8 cellular contexts compared by ENCODE assay signal in the genomic region with DNA sequence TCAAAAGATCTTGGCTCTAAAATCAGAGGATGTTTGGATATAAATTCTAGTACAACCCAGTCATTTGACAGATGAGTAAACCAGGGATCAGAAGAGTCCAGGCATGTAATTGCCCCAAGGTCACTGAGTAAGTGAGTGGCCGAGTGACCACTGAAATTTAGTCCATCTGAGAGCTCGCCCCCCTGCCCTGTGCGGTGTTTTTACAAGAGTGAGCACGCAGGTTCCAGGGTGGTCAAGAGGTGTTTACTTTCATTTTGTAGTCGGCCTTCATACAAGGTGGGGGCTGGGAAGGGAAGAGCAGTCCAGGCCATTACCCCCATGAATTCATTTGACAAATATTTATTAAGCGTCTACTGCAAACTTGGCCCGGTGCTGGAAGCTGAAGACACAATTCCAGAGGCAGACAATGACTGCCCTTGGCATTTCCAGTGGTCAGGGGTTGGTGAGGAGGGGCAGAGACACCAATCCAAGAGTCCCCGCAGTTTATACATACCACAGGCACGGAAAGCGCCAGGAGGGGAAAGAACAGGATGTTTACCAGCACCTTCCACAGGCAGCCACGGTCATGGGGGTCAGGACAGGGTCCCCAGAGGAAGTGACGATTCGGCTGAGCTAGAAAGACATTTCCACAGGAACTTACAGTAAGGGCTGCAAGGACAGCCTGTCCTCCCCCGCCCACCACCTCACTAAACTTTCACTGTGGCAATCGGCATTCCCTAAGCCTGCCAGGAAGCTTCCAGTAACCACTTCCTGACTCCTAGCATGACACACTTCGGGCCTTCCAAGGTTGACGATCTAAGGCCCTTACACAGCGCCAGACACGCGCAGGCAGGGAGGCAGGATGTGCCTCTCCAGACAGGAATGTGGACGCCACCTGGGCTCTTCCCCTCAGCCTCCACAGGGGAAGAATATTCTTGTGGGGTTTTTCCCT. TPM values are rescaled to one million over a fixed set of nuclear protein-coding genes. Genes with fewer than 3 reads are reported as not detected.
DNase-seq lines count a peak whose midpoint lies in the region; ATAC-seq, FAIRE-seq and TF ChIP-seq lines count a peak whose summit lies in the region.

No MANE protein-coding gene starts in this region.

- in situ Hi-C loops in K562 (cut with MboI), result no loop called here

- DNase-seq in AG04450 (ENCODE audit: low read depth, low spot score), result peak; percentile 93
- peak; percentile 89 for DNase-seq in HTR-8/SVneo (ENCODE audit: insufficient read length, low spot score)
- DNase-seq in K562 (ENCODE audit: extremely low read depth in 1 of 4, low spot score in 3 of 4), result no peak
- peak; percentile 98 for DNase-seq in kidney epithelial cell (ENCODE audit: low read depth)
- peak; percentile 37 for DNase-seq in stimulated activated naive CD8-positive, alpha-beta T cell treated with anti-CD3 and anti-CD28 coated beads, Interleukin-15, Interleukin-2, amounts not matched to agents 100 U/mL and 50 U/mL, for 24 hours
- no peak for DNase-seq in frontal cortex (ENCODE audit: low spot score in 2 of 2)
- no peak for DNase-seq in activated CD4-positive, alpha-beta T cell treated with anti-CD3 and anti-CD28 coated beads, Interleukin-2, amount 50 U/mL, for 4 hours
- DNase-seq in NCI-H1417 (lab: John Stamatoyannopoulos, UW), result no peak

- H3K4me2 ChIP-seq in K562 (ENCODE audit: insufficient read depth, low read length), result no peak overlapping the region; the same call in 1 of the 2 replicates

- no peak for TF ChIP-seq EP300 in K562 (IDR thresholded peaks at IDR 0.05; ENCODE audit: low read length)

- H3K27ac ChIP-seq in AG04450 (ENCODE audit: low read depth, low read length) (peak overlapping the region; percentile 99), K562 (ENCODE audit: extremely low read depth, low read depth, low read length) (no peak overlapping the region; the same call in 2 of the 3 replicates)

- intact Hi-C loops in K562 (cut with micrococcal nuclease), result no loop called here

- 0 out of 4 replicates have a peak overlapping the region, but pooled peaks of 1 of the 2 experiments have one; percentile 69 for H3K9ac ChIP-seq in K562 (ENCODE audit: insufficient read depth in 1 of 2, low read depth in 2 of 2, low read length in 2 of 2)

- POLR2A ChIA-PET in AG04450 (lab: Yijun Ruan, JAX) (interaction anchor here (0.6 to 8.7 kb wide), 7 partner anchors 11 to 156 kb away, joined by 3 to 201 read pairs (median 5); a partner anchor contains a TSS), K562 (lab: Yijun Ruan, JAX) (interaction anchor here (1.5 kb wide), 1 partner anchor 15 kb away, joined by 3 read pairs; no protein-coding TSS in a partner anchor)

- H3K9me3 ChIP-seq in AG04450 (ENCODE audit: control insufficient read depth, insufficient read depth, low read length), result no peaks in the 10 kb centered on the region; the same call in 1 of the 2 replicates
- no peaks in the 10 kb centered on the region for H3K9me3 ChIP-seq in K562 (replicated peaks; ENCODE audit: control insufficient read depth, insufficient read depth, low read depth, low read length)

- no peak for TF ChIP-seq POLR2A in K562 (conservative IDR thresholded peaks at IDR 0.05)

- H2AFZ ChIP-seq in K562 (ENCODE audit: low read depth, low read length), result peak overlapping the region; percentile 73

- H3K27me3 ChIP-seq in AG04450 (ENCODE audit: control insufficient read depth, insufficient read depth, low read length), result no peaks in the 10 kb centered on the region
- H3K27me3 ChIP-seq in K562 (ENCODE audit: control insufficient read depth in 2 of 2, insufficient read depth in 2 of 2, low read length in 2 of 2), result 0 out of 5 replicates have a peak, but pooled peaks cover 0 to 2% of the 10 kb centered on the region in 2 experiments
- H3K27me3 ChIP-seq in kidney epithelial cell (ENCODE audit: control insufficient read depth, insufficient read depth, low read length), result no peaks in the 10 kb centered on the region

- no peak for ATAC-seq in K562
- ATAC-seq in stimulated activated naive CD8-positive, alpha-beta T cell treated with anti-CD3 and anti-CD28 coated beads, Interleukin-15, Interleukin-2, amounts not matched to agents 100 U/mL and 50 U/mL, for 24 hours, result no peak

- CTCF ChIA-PET in AG04450 (lab: Charles Lee) (interaction anchor here (0.9 to 4.0 kb wide), 3 partner anchors 31 to 95 kb away, joined by 3 to 37 read pairs (median 3); no protein-coding TSS in a partner anchor), K562 (lab: Yijun Ruan, JAX; ENCODE audit: low intra/inter-chr PET ratio) (no interaction called here)

- no peaks in the 10 kb centered on the region for H3K9me1 ChIP-seq in K562 (ENCODE audit: control insufficient read depth, insufficient read depth, low read length)

- no peaks in the 10 kb centered on the region for H3K79me2 ChIP-seq in K562 (ENCODE audit: control insufficient read depth, insufficient read depth, low read length)

- TF ChIP-seq CTCF in AG04450 (IDR thresholded peaks at IDR 0.05; ENCODE audit: low read depth, low read length) (no peak), K562 (IDR thresholded peaks at IDR 0.05 in 2 of 3, conservative IDR thresholded peaks at IDR 0.05 in 1 of 3; ENCODE audit: insufficient read depth in 2 of 3, low read depth in 1 of 3, low read length in 3 of 3) (no peak), kidney epithelial cell (IDR thresholded peaks at IDR 0.05; ENCODE audit: insufficient read depth, low read length, poor library complexity, severe bottlenecking) (no peak)

- peak; percentile 33 for FAIRE-seq in HTR-8/SVneo (lab: Jason Lieb, UNC)
- FAIRE-seq in K562 (lab: Jason Lieb, UNC), result no peak
- no peak for FAIRE-seq in frontal cortex (lab: Jason Lieb, UNC)

- WGBS in K562 (ENCODE audit: insufficient coverage, low coverage, missing lambda C conversion rate), result 74% methylated on average over 21 of the region's 21 CpGs

- BruUV-seq in K562 (replicated peaks; lab: Mats Ljungman, UMichigan), result no TSS peak

- H3K36me3 ChIP-seq in K562 (ENCODE audit: control insufficient read depth, insufficient read depth, low read length) (no peaks in the 10 kb centered on the region), kidney epithelial cell (ENCODE audit: control insufficient read depth, insufficient read depth, low read length) (no peaks in the 10 kb centered on the region)

- no peaks in the 10 kb centered on the region for H4K20me1 ChIP-seq in K562 (replicated peaks; ENCODE audit: control insufficient read depth, insufficient read depth, low read length)

- peak overlapping the region; percentile 48 for H3K4me3 ChIP-seq in AG04450 (ENCODE audit: low read depth, low read length)
- H3K4me3 ChIP-seq in K562, result no peak overlapping the region
- no peak overlapping the region for H3K4me3 ChIP-seq in kidney epithelial cell (ENCODE audit: low read depth, low read length)

- H3K4me1 ChIP-seq in K562 (replicated peaks in 1 of 2; ENCODE audit: control insufficient read depth in 2 of 2, insufficient read depth in 2 of 2, low read length in 2 of 2), result peaks cover 27 to 29% of the 10 kb centered on the region in 2 experiments

- TF ChIP-seq RAD21 in K562 (CRISPR knock-in tag; conservative IDR thresholded peaks at IDR 0.05 in 1 of 2, IDR thresholded peaks at IDR 0.05 in 1 of 2), result no peak

RNA-seq across cellular contexts. Expression of a gene that starts 1.4 kb away (rescaled TPM):
- polyA plus RNA-seq in AG04450 (2011; rRNA removed) (82.6 and 146 TPM in 2 replicates), K562 (2011; rRNA removed) (7.0 and 30.7 TPM in 2 replicates), K562 (2014; fragmentation: Illumina TruSeq; extraction: Trizol) (3.6 and 5.9 TPM in 2 replicates), K562 (2014; fragmentation: Nextera tagmentation; extraction: Ambion mirVana) (10 to 100 TPM; 13.3 to 16.9 TPM), K562 (2014; rRNA removed) (10.0 and 12.0 TPM in 2 replicates)
- 63.5 and 64.1 TPM in 2 replicates for polyA minus RNA-seq in AG04450 (2011; rRNA and poly(A)+ RNA removed)
- total RNA-seq in K562 (2011; cell fraction: chromatin; rRNA removed; ENCODE audit: low replicate concordance), result 2.9 and 6.0 TPM in 2 replicates
- 4.5 and 5.5 TPM in 2 replicates for total RNA-seq in K562 (2011; cell fraction: nucleolus; rRNA removed)
- 10.5 and 11.7 TPM in 2 replicates for total RNA-seq in K562 (2011; cell fraction: nucleoplasm; rRNA removed)
- total RNA-seq in K562 (2014; rRNA removed) (7.3 and 11.7 TPM in 2 replicates), K562 (2014; rRNA removed; fragmentation: Illumina TruSeq; extraction: Trizol) (1.9 and 2.0 TPM in 2 replicates), K562 (2015; rRNA removed; fragmentation: Illumina TruSeq; extraction: Trizol) (4.7 and 8.5 TPM in 2 replicates), K562 (2021) (11.9 and 14.4 TPM in 2 replicates), kidney epithelial cell (139 and 338 TPM in 2 replicates), frontal cortex (1.6 TPM)
- 23.6 and 39.9 TPM in 2 replicates for polyA plus RNA-seq in K562 (2011; cell fraction: cytosol; rRNA removed)
- 12.3 and 26.2 TPM in 2 replicates for polyA plus RNA-seq in K562 (2011; cell fraction: nucleus; rRNA removed)
- polyA plus RNA-seq in K562 (2012), result 35.6 and 55.2 TPM in 2 replicates
- 2.3 and 3.7 TPM in 2 replicates for polyA minus RNA-seq in K562 (2011; rRNA and poly(A)+ RNA removed)
- 25.7 and 72.6 TPM in 2 replicates for polyA minus RNA-seq in K562 (2011; cell fraction: cytosol; rRNA and poly(A)+ RNA removed)
- polyA minus RNA-seq in K562 (2011; cell fraction: nucleus; rRNA and poly(A)+ RNA removed), result 3.9 and 11.7 TPM in 2 replicates

RNA-seq across cellular contexts. Expression of a gene that starts 17.6 kb away (rescaled TPM):
- polyA plus RNA-seq in AG04450 (2011; rRNA removed) (not detected in 2 replicates), K562 (2011; rRNA removed) (not detected in 2 replicates), K562 (2014; fragmentation: Illumina TruSeq; extraction: Trizol) (not detected in 2 replicates), K562 (2014; fragmentation: Nextera tagmentation; extraction: Ambion mirVana) (not detected), K562 (2014; rRNA removed) (not detected in 2 replicates)
- polyA minus RNA-seq in AG04450 (2011; rRNA and poly(A)+ RNA removed), result not detected in 2 replicates
- total RNA-seq in K562 (2011; cell fraction: chromatin; rRNA removed; ENCODE audit: low replicate concordance), result not detected in 2 replicates
- total RNA-seq in K562 (2011; cell fraction: nucleolus; rRNA removed), result not detected in 2 replicates
- total RNA-seq in K562 (2011; cell fraction: nucleoplasm; rRNA removed), result not detected in 2 replicates
- total RNA-seq in K562 (2014; rRNA removed) (not detected in 2 replicates), K562 (2014; rRNA removed; fragmentation: Illumina TruSeq; extraction: Trizol) (not detected in 2 replicates), K562 (2015; rRNA removed; fragmentation: Illumina TruSeq; extraction: Trizol) (not detected in 2 replicates), K562 (2021) (not detected in 2 replicates), kidney epithelial cell (not detected in 2 replicates), frontal cortex (7.3 TPM)
- not detected in 2 replicates for polyA plus RNA-seq in K562 (2011; cell fraction: cytosol; rRNA removed)
- not detected in 2 replicates for polyA plus RNA-seq in K562 (2011; cell fraction: nucleus; rRNA removed)
- polyA plus RNA-seq in K562 (2012), result not detected in 2 replicates
- polyA minus RNA-seq in K562 (2011; rRNA and poly(A)+ RNA removed), result not detected in 2 replicates
- not detected in 2 replicates for polyA minus RNA-seq in K562 (2011; cell fraction: cytosol; rRNA and poly(A)+ RNA removed)
- not detected in 2 replicates for polyA minus RNA-seq in K562 (2011; cell fraction: nucleus; rRNA and poly(A)+ RNA removed)

RNA-seq across cellular contexts. Expression of a gene that starts 18.6 kb away (rescaled TPM):
- 153 and 250 TPM in 2 replicates for polyA plus RNA-seq in AG04450 (2011; rRNA removed)
- polyA minus RNA-seq in AG04450 (2011; rRNA and poly(A)+ RNA removed), result 51.3 and 58.4 TPM in 2 replicates
- not detected in 2 replicates for total RNA-seq in K562 (2011; cell fraction: chromatin; rRNA removed; ENCODE audit: low replicate concordance)
- not detected in 2 replicates for total RNA-seq in K562 (2011; cell fraction: nucleolus; rRNA removed)
- not detected in 2 replicates for total RNA-seq in K562 (2011; cell fraction: nucleoplasm; rRNA removed)
- total RNA-seq in K562 (2014; rRNA removed), result 0.29 and 0.45 TPM in 2 replicates
- total RNA-seq in K562 (2014; rRNA removed; fragmentation: Illumina TruSeq; extraction: Trizol), result not detected in 2 replicates
- 0.29 and 0.38 TPM in 2 replicates for total RNA-seq in K562 (2015; rRNA removed; fragmentation: Illumina TruSeq; extraction: Trizol)
- total RNA-seq in K562 (2021), result 0.47 and 0.74 TPM in 2 replicates
- polyA plus RNA-seq in K562 (2011; rRNA removed), result 0.45 and 2.3 TPM in 2 replicates
- polyA plus RNA-seq in K562 (2011; cell fraction: cytosol; rRNA removed), result 2.4 and 7.3 TPM in 2 replicates
- polyA plus RNA-seq in K562 (2011; cell fraction: nucleus; rRNA removed), result 0.91 and 1.2 TPM in 2 replicates
- polyA plus RNA-seq in K562 (2012), result 0.51 and 1.2 TPM in 2 replicates
- not detected in 2 replicates for polyA plus RNA-seq in K562 (2014; fragmentation: Illumina TruSeq; extraction: Trizol)
- polyA plus RNA-seq in K562 (2014; fragmentation: Nextera tagmentation; extraction: Ambion mirVana), result under 1 TPM in 1 of 2 experiments, not detected in 1; 0.52 TPM
- 0.81 TPM in 1 of 2 replicates, not detected in the other for polyA plus RNA-seq in K562 (2014; rRNA removed)
- 0.48 TPM in 1 of 2 replicates, not detected in the other for polyA minus RNA-seq in K562 (2011; rRNA and poly(A)+ RNA removed)
- polyA minus RNA-seq in K562 (2011; cell fraction: cytosol; rRNA and poly(A)+ RNA removed), result 2.5 TPM in 1 of 2 replicates, not detected in the other
- not detected in 2 replicates for polyA minus RNA-seq in K562 (2011; cell fraction: nucleus; rRNA and poly(A)+ RNA removed)
- total RNA-seq in kidney epithelial cell, result 75.8 and 110 TPM in 2 replicates
- 5.7 TPM for total RNA-seq in frontal cortex

RNA-seq across cellular contexts. Expression of a gene that starts 25.5 kb away (rescaled TPM):
- polyA plus RNA-seq in AG04450 (2011; rRNA removed) (0.10 and 0.38 TPM in 2 replicates), K562 (2011; rRNA removed) (not detected in 2 replicates), K562 (2014; fragmentation: Illumina TruSeq; extraction: Trizol) (not detected in 2 replicates), K562 (2014; fragmentation: Nextera tagmentation; extraction: Ambion mirVana) (not detected), K562 (2014; rRNA removed) (not detected in 2 replicates)
- not detected in 2 replicates for polyA minus RNA-seq in AG04450 (2011; rRNA and poly(A)+ RNA removed)
- not detected in 2 replicates for total RNA-seq in K562 (2011; cell fraction: chromatin; rRNA removed; ENCODE audit: low replicate concordance)
- total RNA-seq in K562 (2011; cell fraction: nucleolus; rRNA removed), result not detected in 2 replicates
- not detected in 2 replicates for total RNA-seq in K562 (2011; cell fraction: nucleoplasm; rRNA removed)
- total RNA-seq in K562 (2014; rRNA removed) (not detected in 2 replicates), K562 (2014; rRNA removed; fragmentation: Illumina TruSeq; extraction: Trizol) (not detected in 2 replicates), K562 (2015; rRNA removed; fragmentation: Illumina TruSeq; extraction: Trizol) (not detected in 2 replicates), K562 (2021) (not detected in 2 replicates), kidney epithelial cell (1.9 and 4.3 TPM in 2 replicates), frontal cortex (not detected)
- polyA plus RNA-seq in K562 (2011; cell fraction: cytosol; rRNA removed), result not detected in 2 replicates
- polyA plus RNA-seq in K562 (2011; cell fraction: nucleus; rRNA removed), result not detected in 2 replicates
- not detected in 2 replicates for polyA plus RNA-seq in K562 (2012)
- not detected in 2 replicates for polyA minus RNA-seq in K562 (2011; rRNA and poly(A)+ RNA removed)
- not detected in 2 replicates for polyA minus RNA-seq in K562 (2011; cell fraction: cytosol; rRNA and poly(A)+ RNA removed)
- not detected in 2 replicates for polyA minus RNA-seq in K562 (2011; cell fraction: nucleus; rRNA and poly(A)+ RNA removed)

RNA-seq across cellular contexts. Expression of a gene that starts 31.5 kb away (rescaled TPM):
- polyA plus RNA-seq in AG04450 (2011; rRNA removed), result 0.66 TPM in 1 of 2 replicates, not detected in the other
- polyA minus RNA-seq in AG04450 (2011; rRNA and poly(A)+ RNA removed), result 0.91 and 1.1 TPM in 2 replicates
- not detected in 2 replicates for total RNA-seq in K562 (2011; cell fraction: chromatin; rRNA removed; ENCODE audit: low replicate concordance)
- total RNA-seq in K562 (2011; cell fraction: nucleolus; rRNA removed), result not detected in 2 replicates
- not detected in 2 replicates for total RNA-seq in K562 (2011; cell fraction: nucleoplasm; rRNA removed)
- total RNA-seq in K562 (2014; rRNA removed), result not detected in 2 replicates
- total RNA-seq in K562 (2014; rRNA removed; fragmentation: Illumina TruSeq; extraction: Trizol), result not detected in 2 replicates
- not detected in 2 replicates for total RNA-seq in K562 (2015; rRNA removed; fragmentation: Illumina TruSeq; extraction: Trizol)
- not detected in 2 replicates for total RNA-seq in K562 (2021)
- not detected in 2 replicates for polyA plus RNA-seq in K562 (2011; rRNA removed)
- polyA plus RNA-seq in K562 (2011; cell fraction: cytosol; rRNA removed), result not detected in 2 replicates
- polyA plus RNA-seq in K562 (2011; cell fraction: nucleus; rRNA removed), result not detected in 2 replicates
- polyA plus RNA-seq in K562 (2012), result 0.37 TPM in 1 of 2 replicates, not detected in the other
- polyA plus RNA-seq in K562 (2014; fragmentation: Illumina TruSeq; extraction: Trizol), result not detected in 2 replicates
- under 1 TPM in 1 of 2 experiments, not detected in 1; 0.23 TPM for polyA plus RNA-seq in K562 (2014; fragmentation: Nextera tagmentation; extraction: Ambion mirVana)
- not detected in 2 replicates for polyA plus RNA-seq in K562 (2014; rRNA removed)
- polyA minus RNA-seq in K562 (2011; rRNA and poly(A)+ RNA removed), result not detected in 2 replicates
- polyA minus RNA-seq in K562 (2011; cell fraction: cytosol; rRNA and poly(A)+ RNA removed), result not detected in 2 replicates
- not detected in 2 replicates for polyA minus RNA-seq in K562 (2011; cell fraction: nucleus; rRNA and poly(A)+ RNA removed)
- total RNA-seq in kidney epithelial cell, result not detected in 2 replicates
- not detected for total RNA-seq in frontal cortex

Comparison
In these comparisons a context has a peak if more than half of its experiments do, and no peak if none do; other contexts are left out.
1. DNase-seq: peak in AG04450 (single experiment), HTR-8/SVneo (single experiment), kidney epithelial cell (single experiment) and stimulated activated naive CD8-positive, alpha-beta T cell treated with anti-CD3 and anti-CD28 coated beads, Interleukin-15, Interleukin-2, amounts not matched to agents 100 U/mL and 50 U/mL, for 24 hours (single experiment); none in K562 (0 of 4), frontal cortex (0 of 2), activated CD4-positive, alpha-beta T cell treated with anti-CD3 and anti-CD28 coated beads, Interleukin-2, amount 50 U/mL, for 4 hours (0 of 2) and NCI-H1417 (0 of 3).
2. RNA of a gene that starts 18.6 kb away (total RNA-seq): 75.8 to 110 TPM in kidney epithelial cell; 5.7 TPM in frontal cortex (single experiment) and 0.29 to 0.74 TPM in K562; every median in the first group is over 10 times any median in the second.